25 cellular contexts compared by ENCODE assay signal in the genomic region with DNA sequence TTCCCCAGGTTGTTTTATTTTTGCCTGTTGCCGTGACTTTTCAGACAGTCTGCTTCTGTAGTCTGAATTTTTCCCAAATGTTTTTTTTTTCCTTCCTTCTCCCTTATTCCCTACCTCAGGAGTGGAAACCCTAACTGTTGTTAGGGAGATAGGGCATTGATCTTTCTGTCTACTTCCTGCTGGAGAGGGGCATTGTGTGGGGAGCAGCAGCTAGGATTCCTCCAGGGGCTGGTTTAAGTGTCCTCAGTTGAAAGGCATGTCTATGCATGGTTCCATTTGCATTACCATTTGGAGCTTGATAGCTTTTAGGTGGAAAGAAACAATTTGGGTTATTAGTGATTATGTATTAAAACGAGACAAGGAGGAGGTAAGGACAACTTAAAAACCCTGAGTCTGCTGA.
DNase-seq lines count a peak whose midpoint lies in the region; ATAC-seq and TF ChIP-seq lines count a peak whose summit lies in the region.
"Had no signal": no experiment of that assay in that cellular context is flagged by ENCODE, and none has a peak within 500 bp of the region (broad histone marks: within the 10 kb centered on the region; RNA-seq: fewer than 3 reads in every experiment).

No MANE protein-coding gene starts in this region.

- H3K79me2 ChIP-seq in GM23338 (replicated peaks; ENCODE audit: insufficient read depth) = no peaks in the 10 kb centered on the region
- no peaks in the 10 kb centered on the region for H3K79me2 ChIP-seq in MM.1S (ENCODE audit: low read length)

- H3K4me2 ChIP-seq in GM23338 (peak overlapping the region; percentile 38; the same call in 1 of the 2 replicates), MM.1S (ENCODE audit: low read depth, low read length) (no peak overlapping the region)
- H3K4me2 ChIP-seq: BLaER1 treated with 17β-estradiol and CSF1 and Interleukin-3, amounts not matched to agents 10 nM and 100 nM had no signal

- DNase-seq in GM23338 (ENCODE audit: low spot score) = peak; percentile 5
- DNase-seq in WTC11 (ENCODE audit: low spot score) = no peak
- peak; percentile 3 for DNase-seq in iPS-NIHi11 (ENCODE audit: low spot score)
- no peak for DNase-seq in stimulated activated CD4-positive, alpha-beta T cell treated with anti-CD3 and anti-CD28 coated beads, Interleukin-12 subunit alpha, Interleukin-12 subunit beta, amount 100 ng/mL, for 4 hours
- no peak for DNase-seq in activated CD4-positive, alpha-beta T cell treated with anti-CD3 and anti-CD28 coated beads, Interleukin-2, amount 50 U/mL, for 1 hour
- no peak for DNase-seq in MM.1S
- DNase-seq in NCI-H226 = no peak
- DNase-seq: AML-193; CD4-positive, alpha-beta T cell; DMS 273 treated with DMSO at 0.1 percent for 48 hours; DMS79 treated with DMSO at 0.1 percent for 48 hours; Kasumi-1; MV-4-11; NCI-H1105; NCI-H1436 treated with DMSO at 0.1 percent for 48 hours; NCI-H187 treated with DMSO at 0.1 percent for 48 hours; NCI-H446; NCI-H524 treated with DMSO at 0.1 percent for 48 hours; NCI-H774; SIG-M5 had no signal

- H3K9ac ChIP-seq in MM.1S (ENCODE audit: low read length) = no peak overlapping the region
- H3K9ac ChIP-seq: BLaER1 treated with 17β-estradiol and CSF1 and Interleukin-3, amounts not matched to agents 10 nM and 100 nM had no signal

- no peaks in the 10 kb centered on the region for H3K9me3 ChIP-seq in MM.1S (replicated peaks; ENCODE audit: insufficient read depth, low read length)
- H3K9me3 ChIP-seq: BLaER1 treated with 17β-estradiol and CSF1 and Interleukin-3, amounts not matched to agents 10 nM and 100 nM; HAP-1 had no signal

- H3K27ac ChIP-seq in GM23338 (ENCODE audit: low read depth) (no peak overlapping the region), MM.1S (ENCODE audit: low read length) (no peak overlapping the region)
- H3K27ac ChIP-seq: BLaER1 treated with 17β-estradiol and CSF1 and Interleukin-3, amounts not matched to agents 10 nM and 100 nM; HL-60; SK-N-MC had no signal

- no peak for TF ChIP-seq CTCF in GM23338 (conservative IDR thresholded peaks at IDR 0.05; ENCODE audit: low read depth in 2 of 2)
- no peak for TF ChIP-seq CTCF in WTC11 (IDR thresholded peaks at IDR 0.05)
- no peak for TF ChIP-seq CTCF in MM.1S (IDR thresholded peaks at IDR 0.05; ENCODE audit: low read length)

- H3K36me3 ChIP-seq in GM23338 (ENCODE audit: insufficient read depth) (no peaks in the 10 kb centered on the region), MM.1S (replicated peaks; ENCODE audit: insufficient read depth, low read length) (no peaks in the 10 kb centered on the region)
- H3K36me3 ChIP-seq: BLaER1 treated with 17β-estradiol and CSF1 and Interleukin-3, amounts not matched to agents 10 nM and 100 nM; HAP-1 had no signal

- H3K9me3 Mint-ChIP-seq in GM23338 (no peaks in the 10 kb centered on the region), WTC11 (no peaks in the 10 kb centered on the region)
- H3K9me3 Mint-ChIP-seq: CD4-positive, alpha-beta T cell had no signal

- H3K4me1 ChIP-seq in GM23338 (ENCODE audit: insufficient read depth) (peaks cover 20% of the 10 kb centered on the region), MM.1S (ENCODE audit: low read length) (no peaks in the 10 kb centered on the region)
- H3K4me1 ChIP-seq: BLaER1 treated with 17β-estradiol and CSF1 and Interleukin-3, amounts not matched to agents 10 nM and 100 nM had no signal

- ATAC-seq in GM23338 (peak; percentile 54), WTC11 (peak; percentile 90)
- ATAC-seq: HepG2 had no signal

- no peaks in the 10 kb centered on the region for H3F3A ChIP-seq in GM23338 (replicated peaks; ENCODE audit: low read depth)
- H3F3A ChIP-seq in MM.1S (ENCODE audit: insufficient read depth, low read length) = no peaks in the 10 kb centered on the region

- H3K27ac Mint-ChIP-seq in GM23338 = no peak overlapping the region
- peak overlapping the region; percentile 67 for H3K27ac Mint-ChIP-seq in WTC11
- H3K27ac Mint-ChIP-seq: CD4-positive, alpha-beta T cell had no signal

- no peaks in the 10 kb centered on the region for H3K36me3 Mint-ChIP-seq in GM23338 (ENCODE audit: low read depth)
- H3K36me3 Mint-ChIP-seq in WTC11 = no peaks in the 10 kb centered on the region

- H4K20me1 ChIP-seq in GM23338 (replicated peaks; ENCODE audit: insufficient read depth) (no peaks in the 10 kb centered on the region), MM.1S (ENCODE audit: insufficient read depth, low read length) (no peaks in the 10 kb centered on the region)
- H4K20me1 ChIP-seq: BLaER1 treated with 17β-estradiol and CSF1 and Interleukin-3, amounts not matched to agents 10 nM and 100 nM had no signal

- POLR2A ChIA-PET in WTC11 (lab: Charles Lee) = interaction anchor here (0.7 kb wide), 1 partner anchor 307 kb away, joined by 4 read pairs; no protein-coding TSS in a partner anchor

- no peak overlapping the region for H2AFZ ChIP-seq in GM23338
- no peak overlapping the region for H2AFZ ChIP-seq in MM.1S (ENCODE audit: low read length)

- CTCF ChIA-PET in WTC11 (lab: Charles Lee) = no interaction called here

- H3K4me3 ChIP-seq in GM23338 (no peak overlapping the region), MM.1S (ENCODE audit: low read length) (no peak overlapping the region)
- H3K4me3 ChIP-seq: BLaER1 treated with 17β-estradiol and CSF1 and Interleukin-3, amounts not matched to agents 10 nM and 100 nM; HAP-1; SK-N-MC had no signal

- H3K27me3 ChIP-seq in GM23338 (ENCODE audit: insufficient read depth) (no peaks in the 10 kb centered on the region), MM.1S (replicated peaks; ENCODE audit: insufficient read depth, low read length) (no peaks in the 10 kb centered on the region)

- no peak overlapping the region for H3K4me3 Mint-ChIP-seq in GM23338
- no peak overlapping the region for H3K4me3 Mint-ChIP-seq in WTC11
- H3K4me3 Mint-ChIP-seq: CD4-positive, alpha-beta T cell had no signal

- H3K27me3 Mint-ChIP-seq in GM23338 (ENCODE audit: insufficient read depth, low read depth, poor library complexity) (no peaks in the 10 kb centered on the region), WTC11 (ENCODE audit: low read depth) (no peaks in the 10 kb centered on the region)
- H3K27me3 Mint-ChIP-seq: CD4-positive, alpha-beta T cell had no signal

- H3K4me1 Mint-ChIP-seq in GM23338 (peaks cover 14% of the 10 kb centered on the region), WTC11 (peaks cover 44% of the 10 kb centered on the region)

- H3K9me2 ChIP-seq in GM23338 (ENCODE audit: insufficient read depth) = no peaks in the 10 kb centered on the region
- no peaks in the 10 kb centered on the region for H3K9me2 ChIP-seq in MM.1S (replicated peaks; ENCODE audit: insufficient read depth, low read length)

TF ChIP-seq in WTC11, 78 proteins besides CTCF, POLR2A, EP300 and RAD21:
- TF ChIP-seq TP53 (CRISPR knock-in tag; IDR thresholded peaks at IDR 0.05) = no peak
- no peak for TF ChIP-seq SOX15 (CRISPR knock-in tag; IDR thresholded peaks at IDR 0.05)
- TF ChIP-seq ZNF396 (CRISPR knock-in tag; IDR thresholded peaks at IDR 0.05; ENCODE audit: borderline replicate concordance) = no peak
- no peak for TF ChIP-seq RORB (CRISPR knock-in tag; IDR thresholded peaks at IDR 0.05)
- no peak for TF ChIP-seq ZNF423 (CRISPR knock-in tag; IDR thresholded peaks at IDR 0.05)
- TF ChIP-seq FOXJ3 (CRISPR knock-in tag; IDR thresholded peaks at IDR 0.05; ENCODE audit: borderline replicate concordance) = no peak
- TF ChIP-seq, protein P1, sequence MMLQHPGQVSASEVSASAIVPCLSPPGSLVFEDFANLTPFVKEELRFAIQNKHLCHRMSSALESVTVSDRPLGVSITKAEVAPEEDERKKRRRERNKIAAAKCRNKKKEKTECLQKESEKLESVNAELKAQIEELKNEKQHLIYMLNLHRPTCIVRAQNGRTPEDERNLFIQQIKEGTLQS (CRISPR knock-in tag; conservative IDR thresholded peaks at IDR 0.05) = no peak
- no peak for TF ChIP-seq NFYB (CRISPR knock-in tag; conservative IDR thresholded peaks at IDR 0.05; ENCODE audit: low read depth)
- TF ChIP-seq ZNF232 (CRISPR knock-in tag; IDR thresholded peaks at IDR 0.05) = no peak
- TF ChIP-seq, protein P2, sequence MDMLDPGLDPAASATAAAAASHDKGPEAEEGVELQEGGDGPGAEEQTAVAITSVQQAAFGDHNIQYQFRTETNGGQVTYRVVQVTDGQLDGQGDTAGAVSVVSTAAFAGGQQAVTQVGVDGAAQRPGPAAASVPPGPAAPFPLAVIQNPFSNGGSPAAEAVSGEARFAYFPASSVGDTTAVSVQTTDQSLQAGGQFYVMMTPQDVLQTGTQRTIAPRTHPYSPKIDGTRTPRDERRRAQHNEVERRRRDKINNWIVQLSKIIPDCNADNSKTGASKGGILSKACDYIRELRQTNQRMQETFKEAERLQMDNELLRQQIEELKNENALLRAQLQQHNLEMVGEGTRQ (CRISPR knock-in tag; IDR thresholded peaks at IDR 0.05) = no peak
- no peak for TF ChIP-seq CREM (CRISPR knock-in tag; IDR thresholded peaks at IDR 0.05)
- no peak for TF ChIP-seq NFATC4 (CRISPR knock-in tag; IDR thresholded peaks at IDR 0.05)
- TF ChIP-seq GABPB1 (CRISPR knock-in tag; IDR thresholded peaks at IDR 0.05) = no peak

Comparison
In these comparisons a context has a peak if more than half of its experiments do, and no peak if none do; other contexts are left out.
1. DNase-seq: peak in GM23338 (single experiment) and iPS-NIHi11 (single experiment); none in WTC11 (single experiment), stimulated activated CD4-positive, alpha-beta T cell treated with anti-CD3 and anti-CD28 coated beads, Interleukin-12 subunit alpha, Interleukin-12 subunit beta, amount 100 ng/mL, for 4 hours (single experiment), activated CD4-positive, alpha-beta T cell treated with anti-CD3 and anti-CD28 coated beads, Interleukin-2, amount 50 U/mL, for 1 hour (single experiment), MM.1S (single experiment) and NCI-H226 (single experiment).